ENCODE assay signal across 6 cellular contexts in genomic region chr16:30924797-30925645, GRCh38. TPM values are rescaled to one million over a fixed set of nuclear protein-coding genes. Genes with fewer than 3 reads are reported as not detected.
A peak's percentile ranks its signal among the peaks of the same experiment; 100 is the strongest.
DNase-seq lines count a peak whose midpoint lies in the region; ATAC-seq and TF ChIP-seq lines count a peak whose summit lies in the region.

No MANE protein-coding gene starts in this region.

- H3K27ac Mint-ChIP-seq in neural progenitor cell: peak overlapping the region; percentile 75

- H3K9ac ChIP-seq in neural progenitor cell: peak overlapping the region; percentile 76

- H4K20me1 ChIP-seq in neural progenitor cell (ENCODE audit: low read depth): peaks cover 30% of the 10 kb centered on the region

- H3K4me3 Mint-ChIP-seq in neural progenitor cell: peak overlapping the region; percentile 83

- H3K27me3 ChIP-seq in H7 (ENCODE audit: control insufficient read depth, insufficient read depth, low read length) (no peaks in the 10 kb centered on the region), ascending aorta (no peaks in the 10 kb centered on the region), neural progenitor cell (no peaks in the 10 kb centered on the region)

- ATAC-seq in GM18502 (IDR thresholded peaks at IDR 0.05; ENCODE audit: poor library complexity, unreplicated experiment): no peak

- H3K9me3 ChIP-seq in ascending aorta (no peaks in the 10 kb centered on the region), neural progenitor cell (ENCODE audit: low read depth) (no peaks in the 10 kb centered on the region)

- no peaks in the 10 kb centered on the region for H3K9me3 Mint-ChIP-seq in neural progenitor cell

- H3K4me2 ChIP-seq in neural progenitor cell: peak overlapping the region; percentile 95

- H3K36me3 ChIP-seq in H7 (replicated peaks; ENCODE audit: control insufficient read depth, insufficient read depth, low read length) (peaks cover 5% of the 10 kb centered on the region), ascending aorta (peaks cover 3 to 5% of the 10 kb centered on the region in 2 donors), neural progenitor cell (no peaks in the 10 kb centered on the region)

- H3K4me3 ChIP-seq in H7 (ENCODE audit: insufficient read depth, low read depth, low read length) (peak overlapping the region; percentile 77), ascending aorta (peak overlapping the region; percentile 71 to 82), neural progenitor cell (peak overlapping the region; percentile 77)

- DNase-seq in H7: peak; percentile 51
- DNase-seq in ascending aorta (ENCODE audit: low spot score in 2 of 2): no peak
- DNase-seq in neural progenitor cell (ENCODE audit: low spot score): peak; percentile 37
- DNase-seq in SIG-M5 (lab: John Stamatoyannopoulos, UW): no peak
- no peak for DNase-seq in NCI-H1048 (lab: John Stamatoyannopoulos, UW)

- peaks cover 28% of the 10 kb centered on the region for H3K79me2 ChIP-seq in neural progenitor cell (ENCODE audit: low read depth)

- H3K4me1 ChIP-seq in ascending aorta: peaks cover 3 to 4% of the 10 kb centered on the region in 2 donors
- H3K4me1 ChIP-seq in neural progenitor cell: no peaks in the 10 kb centered on the region

- H3K4me1 Mint-ChIP-seq in neural progenitor cell: peaks cover 21% of the 10 kb centered on the region

- TF ChIP-seq CTCF in ascending aorta (IDR thresholded peaks at IDR 0.05) (no peak), neural progenitor cell (IDR thresholded peaks at IDR 0.05) (no peak)

- H2AFZ ChIP-seq in neural progenitor cell (replicated peaks): no peak overlapping the region

- peak overlapping the region; percentile 95 to 97 for H3K27ac ChIP-seq in ascending aorta
- no peak overlapping the region for H3K27ac ChIP-seq in neural progenitor cell

- peaks cover 17% of the 10 kb centered on the region for H3K27me3 Mint-ChIP-seq in neural progenitor cell (ENCODE audit: insufficient read depth, low read depth)

- H3F3A ChIP-seq in neural progenitor cell (ENCODE audit: low read depth): peaks cover 5% of the 10 kb centered on the region

- intact Hi-C loops in ascending aorta (cut with DNase I): loop anchor here (2.0 kb wide), 1 partner anchor 16 kb away; no protein-coding TSS in a partner anchor

- peaks cover 2% of the 10 kb centered on the region for H3K36me3 Mint-ChIP-seq in neural progenitor cell

RNA-seq across cellular contexts. Expression of gene FBXL19, which starts 1.6 kb away (rescaled TPM):
- total RNA-seq in H7 (2014; rRNA removed; shearing (Covaris generic)): 78.3 and 89.8 TPM in 2 replicates
- total RNA-seq in ascending aorta: 66.9 TPM
- 9.2 and 76.7 TPM in 2 replicates for total RNA-seq in neural progenitor cell (ENCODE audit: low replicate concordance)

RNA-seq across cellular contexts. Expression of gene ORAI3, which starts 23.8 kb away (rescaled TPM):
- total RNA-seq in H7 (2014; rRNA removed; shearing (Covaris generic)): 15.3 and 18.4 TPM in 2 replicates
- total RNA-seq in ascending aorta (39.0 TPM), neural progenitor cell (ENCODE audit: low replicate concordance) (10.2 and 20.1 TPM in 2 replicates)

RNA-seq across cellular contexts. Expression of gene CTF1, which starts 28.6 kb away (rescaled TPM):
- 2.0 TPM in 2 replicates for total RNA-seq in H7 (2014; rRNA removed; shearing (Covaris generic))
- total RNA-seq in ascending aorta (0.21 TPM), neural progenitor cell (ENCODE audit: low replicate concordance) (0.39 and 1.5 TPM in 2 replicates)

RNA-seq across cellular contexts. Expression of gene BCL7C, which starts 31.1 kb away (rescaled TPM):
- 16.4 and 35.5 TPM in 2 replicates for total RNA-seq in H7 (2014; rRNA removed; shearing (Covaris generic))
- 46.2 TPM for total RNA-seq in ascending aorta
- 18.3 and 32.1 TPM in 2 replicates for total RNA-seq in neural progenitor cell (ENCODE audit: low replicate concordance)

RNA-seq across cellular contexts. Expression of gene SETD1A, which starts 32.5 kb away (rescaled TPM):
- total RNA-seq in H7 (2014; rRNA removed; shearing (Covaris generic)): 4.1 and 5.0 TPM in 2 replicates
- total RNA-seq in ascending aorta (8.3 TPM), neural progenitor cell (ENCODE audit: low replicate concordance) (3.2 and 5.8 TPM in 2 replicates)

Comparison
In these comparisons a context has a peak if more than half of its experiments do, and no peak if none do; other contexts are left out.
1. DNase-seq: peak in H7 (single experiment) and neural progenitor cell (single experiment); none in ascending aorta (0 of 2), SIG-M5 (single experiment) and NCI-H1048 (single experiment).
2. Peak in every context shown above with its lines, with median percentiles within 50 percentile points of each other: H3K4me3 ChIP-seq.